ENCODE assay signal across 1 cellular context in genomic region chr5:135454946-135455345, GRCh38.
TF ChIP-seq lines count a peak whose summit lies in the region.

No MANE protein-coding gene starts in this region.

TF ChIP-seq in IMR-90, 13 proteins besides CTCF, POLR2A, EP300 and RAD21 (continued from another document):
- TF ChIP-seq ELK1 (IDR thresholded peaks at IDR 0.05; ENCODE audit: borderline replicate concordance, low read depth, low read length): no peak
- TF ChIP-seq MAFK (IDR thresholded peaks at IDR 0.05; ENCODE audit: low read depth, low read length): no peak
- no peak for TF ChIP-seq NFE2L2 (IDR thresholded peaks at IDR 0.05; ENCODE audit: low read depth, low read length)
- TF ChIP-seq RFX5 (IDR thresholded peaks at IDR 0.05; ENCODE audit: low read depth, low read length): no peak
